ENCODE assay signal across 8 cellular contexts in the genomic region with DNA sequence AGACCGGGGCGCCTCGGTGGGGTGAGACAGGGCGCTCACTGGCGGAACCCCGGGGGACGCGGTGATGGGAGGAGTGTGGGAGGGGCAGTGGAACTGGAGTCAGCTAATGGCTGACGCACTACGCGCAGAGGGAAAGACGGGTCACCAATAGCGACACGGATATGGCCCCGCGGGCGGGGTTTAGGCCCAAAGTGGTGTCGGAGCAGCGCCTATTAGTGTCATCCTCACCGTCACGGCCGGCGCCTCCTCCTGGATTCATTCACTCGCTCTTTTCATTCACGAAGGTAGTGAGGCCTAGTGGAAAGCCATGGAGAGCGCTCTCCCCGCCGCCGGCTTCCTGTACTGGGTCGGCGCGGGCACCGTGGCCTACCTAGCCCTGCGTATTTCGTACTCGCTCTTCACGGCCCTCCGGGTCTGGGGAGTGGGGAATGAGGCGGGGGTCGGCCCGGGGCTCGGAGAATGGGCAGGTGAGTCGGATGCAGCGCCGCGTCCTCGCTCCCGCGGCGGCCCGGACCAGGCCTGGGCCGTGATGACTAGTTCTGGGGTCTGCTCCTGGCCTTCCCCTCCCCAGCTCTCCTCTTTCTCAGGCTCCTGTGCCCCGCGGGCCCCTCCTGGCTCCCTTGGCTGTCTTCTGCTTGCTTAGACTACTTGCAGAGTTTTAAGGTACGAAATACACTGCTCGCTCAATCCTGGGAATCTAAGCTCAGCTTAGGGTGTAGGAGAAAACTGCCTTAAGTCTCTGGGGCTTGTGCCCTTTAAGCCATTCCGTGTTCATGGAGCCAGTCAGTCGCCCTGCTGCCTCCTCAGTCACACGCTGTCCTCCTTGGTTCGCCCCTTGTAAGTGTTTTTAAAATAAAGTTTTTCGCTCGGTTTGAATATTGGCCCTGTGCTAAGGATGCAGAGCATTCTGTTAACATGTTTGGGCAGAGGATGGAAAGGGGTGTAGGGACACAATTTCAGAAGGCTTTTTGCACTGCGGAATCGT. TPM values are rescaled to one million over a fixed set of nuclear protein-coding genes. Genes with fewer than 3 reads are reported as not detected.
DNase-seq lines count a peak whose midpoint lies in the region; ATAC-seq, FAIRE-seq and TF ChIP-seq lines count a peak whose summit lies in the region.

Gene HSD17B12, plus strand, starts transcription at position 218 of the 985 bp plus-strand sequence. Its CDS starts 90 bp downstream, at position 308.

- no peaks in the 10 kb centered on the region for H3K36me3 ChIP-seq in BJ (ENCODE audit: control insufficient read depth, insufficient read depth, low read length)

- peak within 1 kb of the TSS; percentile 98 for H3K4me3 ChIP-seq in BJ (ENCODE audit: low read depth, low read length)

- TF ChIP-seq CTCF in BJ (IDR thresholded peaks at IDR 0.05; ENCODE audit: insufficient read depth, low read depth, low read length) = no peak

- CTCF ChIA-PET in BJ (lab: Yijun Ruan, JAX) = no interaction called here

- peak; percentile 96 for FAIRE-seq in colon (lab: Jason Lieb, UNC)

- POLR2A ChIA-PET in BJ (lab: Charles Lee) = interaction anchor here (0.6 to 1.0 kb wide), 2 partner anchors 17 to 108 kb away, joined by 3 read pairs; no protein-coding TSS in a partner anchor

- peak; percentile 94 for DNase-seq in BJ (ENCODE audit: low read depth)
- peak; percentile 96 for DNase-seq in GM19240 (ENCODE audit: insufficient read length, low spot score)
- peak; percentile 99 to 100 for DNase-seq in NCI-H526 (lab: John Stamatoyannopoulos, UW)
- DNase-seq in activated CD4-positive, alpha-beta T cell treated with anti-CD3 and anti-CD28 coated beads for 48 hours = peak; percentile 99
- peak; percentile 99 for DNase-seq in kidney glomerular epithelial cell (lab: John Stamatoyannopoulos, UW)
- DNase-seq in stimulated activated CD4-positive, alpha-beta T cell treated with anti-CD3 and anti-CD28 coated beads, Interleukin-1b, Interleukin-23, amount 100 ng/mL, for 1 hour (ENCODE audit: low read depth in 2 of 2) = peak; percentile 92 to 96

- peak; percentile 96 for ATAC-seq in HG03460 (IDR thresholded peaks at IDR 0.05; ENCODE audit: unreplicated experiment)

- H3K27me3 ChIP-seq in BJ (ENCODE audit: control insufficient read depth, insufficient read depth, low read length) = no peaks in the 10 kb centered on the region

RNA-seq across cellular contexts. Expression of gene HSD17B12, which starts in this region (rescaled TPM):
- polyA plus RNA-seq in BJ (2011; rRNA removed) = 67.7 and 74.1 TPM in 2 replicates
- polyA minus RNA-seq in BJ (2011; rRNA and poly(A)+ RNA removed) = 27.6 and 30.5 TPM in 2 replicates

Comparison
In these comparisons a context has a peak if more than half of its experiments do, and no peak if none do; other contexts are left out.
1. Peak in every context shown above with its lines: DNase-seq, ATAC-seq and H3K4me3 ChIP-seq.